23 cellular contexts compared by ENCODE assay signal in genomic region chr3:34881026-34881425, GRCh38.
"Had no signal": no experiment of that assay in that cellular context is flagged by ENCODE, and none has a peak within 500 bp of the region (broad histone marks: within the 10 kb centered on the region; RNA-seq: fewer than 3 reads in every experiment).

No MANE protein-coding gene starts in this region.

- ATAC-seq: effector memory CD8-positive, alpha-beta T cell; gastroesophageal sphincter; left lung; natural killer cell; sciatic nerve had no signal

- H3K36me3 ChIP-seq: gastroesophageal sphincter, left lung, prostate gland, spleen, transverse colon had no signal

- H3K27me3 Mint-ChIP-seq: activated naive CD4-positive, alpha-beta T cell treated with anti-CD3 and anti-CD28 coated beads, Interleukin-2, amount 50 U/mL, for 24 hours; activated T-cell treated with anti-CD3 and anti-CD28 coated beads, Interleukin-2, amount 50 U/mL, for 24 hours; brain; central memory CD8-positive, alpha-beta T cell; dendritic cell treated with granulocyte-macrophage colony-stimulating factor and Interleukin-4, amounts not matched to agents 40 ng/mL and 50 ng/mL, for 4 days; effector memory CD8-positive, alpha-beta T cell; memory B cell had no signal

- H3K4me3 ChIP-seq: gastroesophageal sphincter, left lung, prostate gland, spleen, transverse colon had no signal

- H3K9me3 ChIP-seq: gastroesophageal sphincter, left lung, prostate gland, transverse colon had no signal

- H3K36me3 Mint-ChIP-seq: activated naive CD4-positive, alpha-beta T cell treated with anti-CD3 and anti-CD28 coated beads, Interleukin-2, amount 50 U/mL, for 24 hours; brain; memory B cell; natural killer cell had no signal

- DNase-seq: activated CD4-positive, alpha-beta T cell treated with anti-CD3 and anti-CD28 coated beads, Interleukin-2, amount 50 U/mL, for 1 hour; activated CD4-positive, CD25-positive, alpha-beta regulatory T cell; activated effector memory CD4-positive, alpha-beta T cell treated with Interleukin-2 at 50 U/mL for 16 hours; activated T-cell treated with anti-CD3 and anti-CD28 coated beads, Interleukin-2, amount 50 U/mL, for 24 hours; effector memory CD8-positive, alpha-beta T cell; islet precursor cell; left lung; natural killer cell; nucleus accumbens; spleen; stimulated activated CD4-positive, alpha-beta T cell treated with anti-CD3 and anti-CD28 coated beads, Interleukin-1b, Interleukin-23, amount 100 ng/mL, for 48 hours; stimulated activated naive CD4-positive, alpha-beta T cell; substantia nigra; transverse colon had no signal

- H3K4me1 Mint-ChIP-seq: activated naive CD4-positive, alpha-beta T cell treated with anti-CD3 and anti-CD28 coated beads, Interleukin-2, amount 50 U/mL, for 24 hours; central memory CD8-positive, alpha-beta T cell; memory B cell; natural killer cell had no signal

- H3K27me3 ChIP-seq: gastroesophageal sphincter, left lung, spleen, transverse colon had no signal

- H3K27ac Mint-ChIP-seq: activated naive CD4-positive, alpha-beta T cell treated with anti-CD3 and anti-CD28 coated beads, Interleukin-2, amount 50 U/mL, for 24 hours; activated T-cell treated with anti-CD3 and anti-CD28 coated beads, Interleukin-2, amount 50 U/mL, for 24 hours; dendritic cell treated with granulocyte-macrophage colony-stimulating factor and Interleukin-4, amounts not matched to agents 40 ng/mL and 50 ng/mL, for 4 days; effector memory CD8-positive, alpha-beta T cell; memory B cell; natural killer cell had no signal

- H3K4me3 Mint-ChIP-seq: activated naive CD4-positive, alpha-beta T cell treated with anti-CD3 and anti-CD28 coated beads, Interleukin-2, amount 50 U/mL, for 24 hours; activated T-cell treated with anti-CD3 and anti-CD28 coated beads, Interleukin-2, amount 50 U/mL, for 24 hours; brain; central memory CD8-positive, alpha-beta T cell; dendritic cell treated with granulocyte-macrophage colony-stimulating factor and Interleukin-4, amounts not matched to agents 40 ng/mL and 50 ng/mL, for 4 days; effector memory CD8-positive, alpha-beta T cell; memory B cell; natural killer cell had no signal

- H3K4me1 ChIP-seq: gastroesophageal sphincter, left lung, prostate gland, spleen, transverse colon had no signal

- H3K27ac ChIP-seq: epithelial cell of prostate, gastroesophageal sphincter, left lung, prostate gland, spleen, transverse colon had no signal

- H3K9me3 Mint-ChIP-seq: activated naive CD4-positive, alpha-beta T cell treated with anti-CD3 and anti-CD28 coated beads, Interleukin-2, amount 50 U/mL, for 24 hours; activated T-cell treated with anti-CD3 and anti-CD28 coated beads, Interleukin-2, amount 50 U/mL, for 24 hours; dendritic cell treated with granulocyte-macrophage colony-stimulating factor and Interleukin-4, amounts not matched to agents 40 ng/mL and 50 ng/mL, for 4 days; memory B cell had no signal
